ENCODE assay signal across 21 cellular contexts in the genomic region with DNA sequence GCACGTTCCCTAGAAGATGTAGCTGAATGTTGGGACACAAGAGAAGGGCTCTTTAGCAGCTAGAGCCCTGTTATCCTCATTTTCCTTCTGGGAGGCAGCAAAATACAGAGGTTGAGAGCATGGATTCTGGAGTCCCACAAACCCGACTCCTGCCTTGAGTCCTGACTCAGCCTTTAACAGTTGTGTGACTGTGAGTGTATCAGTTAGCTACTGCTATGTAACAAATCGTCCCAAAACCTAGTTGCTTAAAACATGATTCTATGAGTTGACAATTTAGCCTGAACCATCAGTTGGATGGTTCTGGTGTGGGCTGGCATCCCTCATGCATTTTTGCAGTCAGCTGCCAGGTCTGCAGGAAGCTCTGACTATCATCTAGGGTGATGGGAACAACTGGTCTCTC. TPM values are rescaled to one million over a fixed set of nuclear protein-coding genes. Genes with fewer than 3 reads are reported as not detected.
DNase-seq lines count a peak whose midpoint lies in the region; ATAC-seq, FAIRE-seq and TF ChIP-seq lines count a peak whose summit lies in the region.
"Had no signal": no experiment of that assay in that cellular context is flagged by ENCODE, and none has a peak within 500 bp of the region (broad histone marks: within the 10 kb centered on the region; RNA-seq: fewer than 3 reads in every experiment).

No MANE protein-coding gene starts in this region.

- H3K4me3 ChIP-seq in heart left ventricle, result no peak overlapping the region
- H3K4me3 ChIP-seq in K562, result no peak overlapping the region
- H3K4me3 ChIP-seq in muscle layer of colon (ENCODE audit: low read depth in 1 of 2, low read length in 2 of 2), result no peak overlapping the region
- H3K4me3 ChIP-seq in stomach smooth muscle (ENCODE audit: low read length in 2 of 2), result peak overlapping the region; percentile 17 to 36
- no peak overlapping the region for H3K4me3 ChIP-seq in WERI-Rb-1 (ENCODE audit: low read depth, low read length)
- H3K4me3 ChIP-seq: GM12878, PC-9 had no signal

- TF ChIP-seq CTCF in heart left ventricle (IDR thresholded peaks at IDR 0.05), result no peak
- no peak for TF ChIP-seq CTCF in K562 (IDR thresholded peaks at IDR 0.05 in 2 of 3, conservative IDR thresholded peaks at IDR 0.05 in 1 of 3; ENCODE audit: insufficient read depth in 2 of 3, low read depth in 1 of 3, low read length in 3 of 3)
- no peak for TF ChIP-seq CTCF in GM20000 (IDR thresholded peaks at IDR 0.05; ENCODE audit: extremely low read depth, missing control alignments)
- TF ChIP-seq CTCF in WERI-Rb-1 (IDR thresholded peaks at IDR 0.05; ENCODE audit: low read depth, low read length), result no peak

- H3K9ac ChIP-seq in K562 (ENCODE audit: insufficient read depth in 1 of 2, low read depth in 2 of 2, low read length in 2 of 2) (no peak overlapping the region), muscle layer of colon (ENCODE audit: low read length) (no peak overlapping the region), stomach smooth muscle (ENCODE audit: low read length in 2 of 2) (peak overlapping the region; percentile 6 to 22)

- intact Hi-C loops in heart left ventricle (cut with DNase I) (loop anchor here in 1 of 10 donors (2.0 kb wide), 1 partner anchor 17 kb away; no protein-coding TSS in a partner anchor), Right ventricle myocardium superior (cut with DNase I) (no loop called here), K562 (cut with micrococcal nuclease) (no loop called here)

- in situ Hi-C loops in K562 (cut with MboI), result no loop called here

- TF ChIP-seq EP300 in K562 (IDR thresholded peaks at IDR 0.05; ENCODE audit: low read length), result no peak

- H3K27me3 ChIP-seq in heart left ventricle (no peaks in the 10 kb centered on the region), K562 (ENCODE audit: control insufficient read depth in 2 of 2, insufficient read depth in 2 of 2, low read length in 2 of 2) (no peaks in the 10 kb centered on the region), muscle layer of colon (ENCODE audit: control insufficient read depth in 1 of 2, insufficient read depth in 2 of 2, low read length in 2 of 2) (no peaks in the 10 kb centered on the region), stomach smooth muscle (ENCODE audit: control insufficient read depth in 1 of 2, insufficient read depth in 2 of 2, low read length in 2 of 2) (no peaks in the 10 kb centered on the region), WERI-Rb-1 (ENCODE audit: insufficient read depth, low read depth, severe bottlenecking) (no peaks in the 10 kb centered on the region)

- WGBS in heart left ventricle, 4 donors, result 66 to 67% (median 66%) methylated on average over 3 of the region's 3 CpGs
- WGBS in K562 (ENCODE audit: insufficient coverage, low coverage, missing lambda C conversion rate), result 15% methylated on average over 3 of the region's 3 CpGs

- DNase-seq in heart left ventricle, result no peak
- DNase-seq in Right ventricle myocardium superior, result no peak
- DNase-seq in K562 (ENCODE audit: extremely low read depth in 1 of 4, low spot score in 3 of 4), result no peak
- DNase-seq in GM20000 (ENCODE audit: low spot score), result no peak
- no peak for DNase-seq in WERI-Rb-1
- DNase-seq in NCI-H1105 treated with DMSO at 0.1 percent for 48 hours (lab: John Stamatoyannopoulos, UW), result no peak
- DNase-seq: 8988T, C1 segment of cervical spinal cord, DMS 273 treated with DMSO at 0.1 percent for 48 hours, GDM1, KBM-7, NCI-H1436 treated with DMSO at 0.1 percent for 48 hours, NCI-H2081 treated with DMSO at 0.1 percent for 48 hours, NCI-H510A, NCI-H82, PC-9 had no signal

- no peak for FAIRE-seq in K562 (lab: Jason Lieb, UNC)
- FAIRE-seq: GM12878 had no signal

- no peaks in the 10 kb centered on the region for H4K20me1 ChIP-seq in K562 (replicated peaks; ENCODE audit: control insufficient read depth, insufficient read depth, low read length)

- no peak for TF ChIP-seq RAD21 in K562 (CRISPR knock-in tag; conservative IDR thresholded peaks at IDR 0.05 in 1 of 2, IDR thresholded peaks at IDR 0.05 in 1 of 2)

- TF ChIP-seq POLR2A in heart left ventricle (IDR thresholded peaks at IDR 0.05) (no peak), K562 (conservative IDR thresholded peaks at IDR 0.05) (no peak)

- peaks cover 0 to 13% (median 0%) of the 10 kb centered on the region in 12 donors for H3K9me3 ChIP-seq in heart left ventricle
- H3K9me3 ChIP-seq in K562 (replicated peaks; ENCODE audit: control insufficient read depth, insufficient read depth, low read depth, low read length), result 0 out of 2 replicates have a peak, but pooled peaks cover 4% of the 10 kb centered on the region
- no peaks in the 10 kb centered on the region for H3K9me3 ChIP-seq in muscle layer of colon (ENCODE audit: low read length)
- peaks cover 8 to 10% of the 10 kb centered on the region in 2 donors for H3K9me3 ChIP-seq in stomach smooth muscle (ENCODE audit: control insufficient read depth in 2 of 2, low read length in 2 of 2)
- peaks cover 3% of the 10 kb centered on the region for H3K9me3 ChIP-seq in WERI-Rb-1 (ENCODE audit: severe bottlenecking)

- no peak overlapping the region for H2AFZ ChIP-seq in K562 (ENCODE audit: low read depth, low read length)
- H2AFZ ChIP-seq: PC-9 had no signal

- CTCF ChIA-PET in K562 (lab: Yijun Ruan, JAX; ENCODE audit: low intra/inter-chr PET ratio), result no interaction called here

- H3K36me3 ChIP-seq in heart left ventricle (no peaks in the 10 kb centered on the region), K562 (ENCODE audit: control insufficient read depth, insufficient read depth, low read length) (no peaks in the 10 kb centered on the region), muscle layer of colon (ENCODE audit: insufficient read depth, low read length) (no peaks in the 10 kb centered on the region), stomach smooth muscle (ENCODE audit: control insufficient read depth in 2 of 2, insufficient read depth in 2 of 2, low read length in 2 of 2) (no peaks in the 10 kb centered on the region), WERI-Rb-1 (no peaks in the 10 kb centered on the region)

- H3K4me1 ChIP-seq in heart left ventricle, result peaks cover 0 to 48% (median 23%) of the 10 kb centered on the region in 12 donors
- H3K4me1 ChIP-seq in K562 (replicated peaks in 1 of 2; ENCODE audit: control insufficient read depth in 2 of 2, insufficient read depth in 2 of 2, low read length in 2 of 2), result peaks cover 32 to 51% of the 10 kb centered on the region in 2 experiments
- H3K4me1 ChIP-seq in muscle layer of colon (ENCODE audit: insufficient read depth, low read length), result peaks cover 66% of the 10 kb centered on the region
- H3K4me1 ChIP-seq in stomach smooth muscle (ENCODE audit: control insufficient read depth, insufficient read depth, low read length), result peaks cover 68% of the 10 kb centered on the region

- H3K27ac ChIP-seq in heart left ventricle, result peak overlapping the region in 10 of 12 donors; percentile 29 to 94 (median 59)
- H3K27ac ChIP-seq in K562 (ENCODE audit: extremely low read depth, low read depth, low read length), result no peak overlapping the region
- H3K27ac ChIP-seq in muscle layer of colon (ENCODE audit: low read depth, low read length), result peak overlapping the region; percentile 71
- peak overlapping the region; percentile 99 for H3K27ac ChIP-seq in stomach smooth muscle (ENCODE audit: low read length)
- no peak overlapping the region for H3K27ac ChIP-seq in WERI-Rb-1
- H3K27ac ChIP-seq: HL-60, PC-9 had no signal

- BruUV-seq in K562 (replicated peaks; lab: Mats Ljungman, UMichigan), result no TSS peak

- POLR2A ChIA-PET in K562 (lab: Yijun Ruan, JAX), result interaction anchor here (0.9 to 1.9 kb wide), 2 partner anchors 17 to 27 kb away, joined by 5 to 9 read pairs; no protein-coding TSS in a partner anchor

- H3K4me2 ChIP-seq in K562 (ENCODE audit: insufficient read depth, low read length), result no peak overlapping the region
- H3K4me2 ChIP-seq: PC-9 had no signal

- H3K9me1 ChIP-seq in K562 (ENCODE audit: control insufficient read depth, insufficient read depth, low read length), result no peaks in the 10 kb centered on the region

- no peak for ATAC-seq in heart left ventricle
- ATAC-seq in Right ventricle myocardium superior (ENCODE audit: poor library complexity), result no peak
- ATAC-seq in K562, result no peak
- ATAC-seq: GM12878, HCT116 had no signal

- H3K79me2 ChIP-seq in K562 (ENCODE audit: control insufficient read depth, insufficient read depth, low read length), result no peaks in the 10 kb centered on the region

TF ChIP-seq in K562, 482 proteins besides CTCF, POLR2A, EP300 and RAD21 (continues in another document):
- TF ChIP-seq CBX3 (IDR thresholded peaks at IDR 0.05; ENCODE audit: borderline replicate concordance in 1 of 2, low read length in 2 of 2) (peak in 1 of 2 experiments; percentile 95; a peak in 2 of 3 replicates), HDAC2 (IDR thresholded peaks at IDR 0.05) (peak; percentile 63; the same call in 1 of the 2 replicates), RBM25 (IDR thresholded peaks at IDR 0.05; ENCODE audit: low read depth, low read length, severe bottlenecking) (peak; percentile 89), ZNF23 (CRISPR knock-in tag; IDR thresholded peaks at IDR 0.05) (no peak), BCOR (IDR thresholded peaks at IDR 0.05) (peak; percentile 96), KDM1A (IDR thresholded peaks at IDR 0.05) (peak; percentile 69 to 84)

RNA-seq across cellular contexts. Expression of gene RBM38, which starts 54.6 kb away (rescaled TPM):
- 10 to 100 TPM; 45.6 to 97.9 (median 62.3) TPM for total RNA-seq in heart left ventricle
- polyA plus RNA-seq in heart left ventricle, result 100 to 1,000 TPM in 1 of 2 donors, 10 to 100 TPM in 1; 68.5 to 112 TPM
- 91.5 TPM for total RNA-seq in Right ventricle myocardium superior
- 13.6 and 33.0 TPM in 2 replicates for total RNA-seq in K562 (2011; cell fraction: chromatin; rRNA removed; ENCODE audit: low replicate concordance)
- 29.3 and 29.4 TPM in 2 replicates for total RNA-seq in K562 (2011; cell fraction: nucleolus; rRNA removed)
- total RNA-seq in K562 (2011; cell fraction: nucleoplasm; rRNA removed), result 21.9 and 24.7 TPM in 2 replicates
- total RNA-seq in K562 (2014; rRNA removed), result 63.6 and 74.0 TPM in 2 replicates
- total RNA-seq in K562 (2014; rRNA removed; fragmentation: Illumina TruSeq; extraction: Trizol), result 10.9 and 12.3 TPM in 2 replicates
- total RNA-seq in K562 (2015; rRNA removed; fragmentation: Illumina TruSeq; extraction: Trizol), result 33.9 and 36.1 TPM in 2 replicates
- total RNA-seq in K562 (2021), result 82.4 and 83.4 TPM in 2 replicates
- 31.9 and 33.2 TPM in 2 replicates for polyA plus RNA-seq in K562 (2011; rRNA removed)
- polyA plus RNA-seq in K562 (2011; cell fraction: cytosol; rRNA removed), result 44.2 and 145 TPM in 2 replicates
- 29.1 and 66.0 TPM in 2 replicates for polyA plus RNA-seq in K562 (2011; cell fraction: nucleus; rRNA removed)
- polyA plus RNA-seq in K562 (2012), result 54.8 and 56.8 TPM in 2 replicates
- 22.5 and 55.0 TPM in 2 replicates for polyA plus RNA-seq in K562 (2014; fragmentation: Illumina TruSeq; extraction: Trizol)
- under 1 TPM; 0.28 to 0.39 TPM for polyA plus RNA-seq in K562 (2014; fragmentation: Nextera tagmentation; extraction: Ambion mirVana)
- polyA plus RNA-seq in K562 (2014; rRNA removed), result 79.6 and 84.1 TPM in 2 replicates
- 7.0 and 14.2 TPM in 2 replicates for polyA minus RNA-seq in K562 (2011; rRNA and poly(A)+ RNA removed)
- 35.7 and 38.9 TPM in 2 replicates for polyA minus RNA-seq in K562 (2011; cell fraction: cytosol; rRNA and poly(A)+ RNA removed)
- 8.0 and 10.9 TPM in 2 replicates for polyA minus RNA-seq in K562 (2011; cell fraction: nucleus; rRNA and poly(A)+ RNA removed)

Comparison
In these comparisons a context has a peak if more than half of its experiments do, and no peak if none do; other contexts are left out.
1. H3K27ac ChIP-seq: peak in heart left ventricle (10 of 12), muscle layer of colon (single experiment) and stomach smooth muscle (single experiment); none in K562 (single experiment) and WERI-Rb-1 (single experiment).
2. H3K4me3 ChIP-seq: peak in stomach smooth muscle (2 of 2); none in heart left ventricle (0 of 12), K562 (single experiment), muscle layer of colon (0 of 2) and WERI-Rb-1 (single experiment).
3. H3K9ac ChIP-seq: peak in stomach smooth muscle (2 of 2); none in K562 (0 of 2) and muscle layer of colon (single experiment).